Comparison of ENCODE assay signal across 13 cellular contexts in genomic region chr20:12965212-12965879, GRCh38. TPM values are rescaled to one million over a fixed set of nuclear protein-coding genes. Genes with fewer than 3 reads are reported as not detected.
DNase-seq lines count a peak whose midpoint lies in the region; ATAC-seq, FAIRE-seq and TF ChIP-seq lines count a peak whose summit lies in the region.
"Had no signal": no experiment of that assay in that cellular context is flagged by ENCODE, and none has a peak within 500 bp of the region (broad histone marks: within the 10 kb centered on the region; RNA-seq: fewer than 3 reads in every experiment).

No MANE protein-coding gene starts in this region.

- POLR2A ChIA-PET in endothelial cell of umbilical vein (lab: Charles Lee) (no interaction called here), RWPE1 (lab: Yijun Ruan, JAX; ENCODE audit: low non-redundant PET) (no interaction called here)

- CTCF ChIA-PET in endothelial cell of umbilical vein (lab: Charles Lee): interaction anchor here (0.9 to 11.3 kb wide), 7 partner anchors 13 to 953 kb away, joined by 3 to 299 read pairs (median 4); no protein-coding TSS in a partner anchor
- CTCF ChIA-PET in RWPE1 (lab: Yijun Ruan, JAX): interaction anchor here (0.6 to 1.6 kb wide), 4 partner anchors 41 to 1599 kb away, joined by 3 to 10 read pairs (median 3); no protein-coding TSS in a partner anchor

- no peaks in the 10 kb centered on the region for H4K20me1 ChIP-seq in endothelial cell of umbilical vein (replicated peaks; ENCODE audit: control insufficient read depth, extremely low read depth, insufficient read depth, low read length)

- H3K79me2 ChIP-seq in endothelial cell of umbilical vein (ENCODE audit: control insufficient read depth, insufficient read depth, low read length): no peaks in the 10 kb centered on the region

- H3K27me3 Mint-ChIP-seq in activated T-cell treated with anti-CD3 and anti-CD28 coated beads, Interleukin-2, amount 50 U/mL, for 72 hours (ENCODE audit: low read depth): no peaks in the 10 kb centered on the region
- no peaks in the 10 kb centered on the region for H3K27me3 Mint-ChIP-seq in natural killer cell (ENCODE audit: low read depth in 2 of 2)

- BruUV-seq in endothelial cell of umbilical vein (replicated peaks; lab: Mats Ljungman, UMichigan): no TSS peak

- H2AFZ ChIP-seq in endothelial cell of umbilical vein (ENCODE audit: low read depth, low read length): no peak overlapping the region

- peak; percentile 31 to 62 for ATAC-seq in activated T-cell treated with anti-CD3 and anti-CD28 coated beads, Interleukin-2, amount 50 U/mL, for 72 hours (replicated peaks in 1 of 2)
- peak; percentile 12 to 27 (median 19) for ATAC-seq in natural killer cell
- ATAC-seq in left lung: no peak
- ATAC-seq: HCT116 had no signal

- H3K9ac ChIP-seq in endothelial cell of umbilical vein (replicated peaks; ENCODE audit: extremely low read depth, insufficient read depth, low read length): no peak overlapping the region

- peaks cover 3% of the 10 kb centered on the region for H3K4me1 ChIP-seq in endothelial cell of umbilical vein (ENCODE audit: control insufficient read depth, extremely low read depth, insufficient read depth, low read length)
- no peaks in the 10 kb centered on the region for H3K4me1 ChIP-seq in left lung
- H3K4me1 ChIP-seq: SJCRH30 had no signal

- dilution Hi-C loops in endothelial cell of umbilical vein (cut with MboI; ENCODE audit: extremely low pct_ligation_motif_present, low sequenced_read_pairs): no loop called here

- no peak for TF ChIP-seq CTCF in endothelial cell of umbilical vein (IDR thresholded peaks at IDR 0.05; ENCODE audit: extremely low read depth in 1 of 2, insufficient read depth in 1 of 2, low read depth in 1 of 2, low read length in 2 of 2)
- TF ChIP-seq CTCF in natural killer cell (IDR thresholded peaks at IDR 0.05): no peak
- TF ChIP-seq CTCF in left lung (IDR thresholded peaks at IDR 0.05): no peak
- TF ChIP-seq CTCF in RWPE1 (conservative IDR thresholded peaks at IDR 0.05; ENCODE audit: low read depth): no peak

- H3K4me2 ChIP-seq in endothelial cell of umbilical vein (ENCODE audit: insufficient read depth, low read length): no peak overlapping the region

- no peaks in the 10 kb centered on the region for H3K9me1 ChIP-seq in endothelial cell of umbilical vein (replicated peaks; ENCODE audit: control insufficient read depth, extremely low read depth, insufficient read depth, low read length)

- peaks cover 11% of the 10 kb centered on the region for H3K4me1 Mint-ChIP-seq in activated T-cell treated with anti-CD3 and anti-CD28 coated beads, Interleukin-2, amount 50 U/mL, for 72 hours (ENCODE audit: low read depth)
- H3K4me1 Mint-ChIP-seq in natural killer cell: peaks cover 17 to 20% of the 10 kb centered on the region in 2 donors

- H3K27me3 ChIP-seq in endothelial cell of umbilical vein (ENCODE audit: control insufficient read depth in 2 of 2, insufficient read depth in 2 of 2, low read length in 2 of 2): peaks cover 0 to 2% of the 10 kb centered on the region in 2 experiments
- H3K27me3 ChIP-seq in left lung: no peaks in the 10 kb centered on the region
- H3K27me3 ChIP-seq: SJCRH30 had no signal

- no peak overlapping the region for H3K27ac ChIP-seq in endothelial cell of umbilical vein (ENCODE audit: insufficient read depth, low read depth, low read length)
- H3K27ac ChIP-seq in left lung: no peak overlapping the region
- H3K27ac ChIP-seq in RWPE1: no peak overlapping the region
- H3K27ac ChIP-seq: SJCRH30 had no signal

- FAIRE-seq in endothelial cell of umbilical vein (lab: Jason Lieb, UNC): no peak
- FAIRE-seq: A204.1 had no signal

- H3K4me3 ChIP-seq in endothelial cell of umbilical vein (replicated peaks in 1 of 3; ENCODE audit: insufficient read depth in 1 of 3, low read depth in 1 of 3, low read length in 3 of 3): no peak overlapping the region
- H3K4me3 ChIP-seq in left lung: no peak overlapping the region
- H3K4me3 ChIP-seq: SJCRH30 had no signal

- TF ChIP-seq POLR2A in endothelial cell of umbilical vein (IDR thresholded peaks at IDR 0.05; ENCODE audit: low read depth, low read length): no peak

- intact Hi-C loops in endothelial cell of umbilical vein (cut with micrococcal nuclease): no loop called here
- intact Hi-C loops in natural killer cell (cut with micrococcal nuclease): no loop called here
- intact Hi-C loops in left lung (cut with DNase I): no loop called here

- no peak overlapping the region for H3K27ac Mint-ChIP-seq in activated T-cell treated with anti-CD3 and anti-CD28 coated beads, Interleukin-2, amount 50 U/mL, for 72 hours
- peak overlapping the region in 1 of 2 donors; percentile 37 for H3K27ac Mint-ChIP-seq in natural killer cell

- peaks cover 0 to 1% of the 10 kb centered on the region in 2 donors for H3K36me3 Mint-ChIP-seq in activated T-cell treated with anti-CD3 and anti-CD28 coated beads, Interleukin-2, amount 50 U/mL, for 72 hours (ENCODE audit: insufficient read depth in 2 of 2)
- H3K36me3 Mint-ChIP-seq in natural killer cell: no peaks in the 10 kb centered on the region

- no peaks in the 10 kb centered on the region for H3K9me3 Mint-ChIP-seq in activated T-cell treated with anti-CD3 and anti-CD28 coated beads, Interleukin-2, amount 50 U/mL, for 72 hours
- no peaks in the 10 kb centered on the region for H3K9me3 Mint-ChIP-seq in natural killer cell

- no peaks in the 10 kb centered on the region for H3K36me3 ChIP-seq in endothelial cell of umbilical vein (ENCODE audit: control insufficient read depth in 2 of 2, extremely low read depth in 1 of 2, insufficient read depth in 2 of 2, low read length in 2 of 2)
- no peaks in the 10 kb centered on the region for H3K36me3 ChIP-seq in left lung
- H3K36me3 ChIP-seq: SJCRH30 had no signal

- no peaks in the 10 kb centered on the region for H3K9me3 ChIP-seq in endothelial cell of umbilical vein (replicated peaks; ENCODE audit: control insufficient read depth, insufficient read depth, low read length)
- no peaks in the 10 kb centered on the region for H3K9me3 ChIP-seq in left lung
- H3K9me3 ChIP-seq: SJCRH30 had no signal

- H3K4me3 Mint-ChIP-seq in activated T-cell treated with anti-CD3 and anti-CD28 coated beads, Interleukin-2, amount 50 U/mL, for 72 hours: no peak overlapping the region
- no peak overlapping the region for H3K4me3 Mint-ChIP-seq in natural killer cell

- no peak for DNase-seq in activated T-cell treated with anti-CD3 and anti-CD28 coated beads, Interleukin-2, amount 50 U/mL, for 72 hours
- no peak for DNase-seq in activated T-cell treated with anti-CD3 and anti-CD28 coated beads for 4 hours
- DNase-seq in endothelial cell of umbilical vein (ENCODE audit: low read depth, low spot score): no peak
- no peak for DNase-seq in natural killer cell
- no peak for DNase-seq in iPS-NIHi11 (ENCODE audit: low spot score)
- DNase-seq in AG08395 (ENCODE audit: low spot score): no peak
- DNase-seq in left lung: no peak
- DNase-seq in RWPE1 (ENCODE audit: low spot score): no peak
- DNase-seq: NCI-H2171, RPMI8226, SJCRH30 had no signal

TF ChIP-seq in endothelial cell of umbilical vein, 7 proteins besides CTCF, POLR2A, EP300 and RAD21:
- TF ChIP-seq FOS (IDR thresholded peaks at IDR 0.05; ENCODE audit: borderline replicate concordance, insufficient read depth, low read length) (peak; percentile 14), EZH2 (IDR thresholded peaks at IDR 0.05; ENCODE audit: borderline replicate concordance, low read depth, low read length, severe bottlenecking) (no peak), JUN (IDR thresholded peaks at IDR 0.05; ENCODE audit: borderline replicate concordance, insufficient read depth, insufficient read length, low read depth) (no peak), POLR2AphosphoS5 (IDR thresholded peaks at IDR 0.05; ENCODE audit: insufficient read depth, low read depth, low read length) (no peak), GATA2 (IDR thresholded peaks at IDR 0.05; ENCODE audit: insufficient read depth, insufficient read length, low read depth, low read length) (peak; percentile 59), MYC (IDR thresholded peaks at IDR 0.05; ENCODE audit: low read depth, low read length) (no peak)
TF ChIP-seq in endothelial cell of umbilical vein: peak in this region for 2.

RNA-seq across cellular contexts. Expression of gene SPTLC3, which starts 43.4 kb away (rescaled TPM):
- total RNA-seq in activated T-cell treated with anti-CD3 and anti-CD28 coated beads, Interleukin-2, amount 50 U/mL, for 72 hours: 1 to 10 TPM; 1.4 to 2.0 TPM
- total RNA-seq in endothelial cell of umbilical vein (0.23 and 0.29 TPM in 2 replicates), natural killer cell (1 to 10 TPM; 1.5 to 4.6 (median 1.9) TPM), left lung (10 to 100 TPM; 20.7 to 25.0 TPM)
- polyA plus RNA-seq in endothelial cell of umbilical vein: 0.05 and 0.35 TPM in 2 replicates
- 0.15 and 0.16 TPM in 2 replicates for polyA plus RNA-seq in endothelial cell of umbilical vein (2011; cell fraction: cytosol; rRNA removed)
- 0.13 and 0.17 TPM in 2 replicates for polyA plus RNA-seq in endothelial cell of umbilical vein (2011; cell fraction: nucleus; rRNA removed)
- polyA plus RNA-seq in endothelial cell of umbilical vein (2012): 0.03 and 0.30 TPM in 2 replicates
- 0.08 TPM in 1 of 2 replicates, not detected in the other for polyA minus RNA-seq in endothelial cell of umbilical vein
- not detected for polyA minus RNA-seq in endothelial cell of umbilical vein (2011; cell fraction: cytosol; rRNA and poly(A)+ RNA removed)
- 0.19 and 0.34 TPM in 2 replicates for polyA minus RNA-seq in endothelial cell of umbilical vein (2011; cell fraction: nucleus; rRNA and poly(A)+ RNA removed)
- total RNA-seq: SJCRH30 had no signal
